In genomic region chr12:58919271-58920101, GRCh38 we compare ENCODE assay signal across 9 cellular contexts. TPM values are rescaled to one million over a fixed set of nuclear protein-coding genes. Genes with fewer than 3 reads are reported as not detected.
DNase-seq lines count a peak whose midpoint lies in the region; ATAC-seq, FAIRE-seq and TF ChIP-seq lines count a peak whose summit lies in the region.
"Had no signal": no experiment of that assay in that cellular context is flagged by ENCODE, and none has a peak within 500 bp of the region (broad histone marks: within the 10 kb centered on the region; RNA-seq: fewer than 3 reads in every experiment).

No MANE protein-coding gene starts in this region.

- TF ChIP-seq EP300 in A549 (IDR thresholded peaks at IDR 0.05): no peak

- ATAC-seq in A549: peak; percentile 65 to 78
- ATAC-seq in GM18907 (IDR thresholded peaks at IDR 0.05; ENCODE audit: unreplicated experiment): peak; percentile 41

- H3K4me2 ChIP-seq in A549: peak overlapping the region; percentile 75
- peak overlapping the region; percentile 100 for H3K4me2 ChIP-seq in keratinocyte (ENCODE audit: control insufficient read depth, extremely low read depth, insufficient read depth, low read depth, low read length)

- in situ Hi-C loops in brain microvascular endothelial cell (cut with HindIII; ENCODE audit: low pct_ligation_motif_present, low sequenced_read_pairs): no loop called here

- H3K36me3 ChIP-seq in brain microvascular endothelial cell (replicated peaks) (no peaks in the 10 kb centered on the region), keratinocyte (ENCODE audit: control insufficient read depth in 2 of 2, extremely low read depth in 1 of 2, insufficient read depth in 2 of 2, low read length in 2 of 2) (no peaks in the 10 kb centered on the region), stomach smooth muscle (ENCODE audit: control insufficient read depth in 2 of 2, insufficient read depth in 2 of 2, low read length in 2 of 2) (no peaks in the 10 kb centered on the region)

- H4K20me1 ChIP-seq in keratinocyte (ENCODE audit: control insufficient read depth, extremely low read depth, insufficient read depth, low read length): no peaks in the 10 kb centered on the region

- WGBS in A549 (ENCODE audit: missing lambda C conversion rate): 3% methylated on average over 37 of the region's 49 CpGs

- no peaks in the 10 kb centered on the region for H3K9me1 ChIP-seq in keratinocyte (ENCODE audit: control insufficient read depth, extremely low read depth, insufficient read depth, low read length)

- peaks cover 52% of the 10 kb centered on the region for H3K4me1 ChIP-seq in A549
- H3K4me1 ChIP-seq in keratinocyte (ENCODE audit: control insufficient read depth, extremely low read depth, insufficient read depth, low read length): peaks cover 28% of the 10 kb centered on the region
- peaks cover 6% of the 10 kb centered on the region for H3K4me1 ChIP-seq in stomach smooth muscle (ENCODE audit: control insufficient read depth, insufficient read depth, low read length)

- TF ChIP-seq CTCF in A549 (IDR thresholded peaks at IDR 0.05) (no peak), brain microvascular endothelial cell (IDR thresholded peaks at IDR 0.05; ENCODE audit: low read depth, low read length, missing control alignments) (no peak), keratinocyte (optimal IDR thresholded peaks at IDR 0.05 in 1 of 3, IDR thresholded peaks at IDR 0.05 in 1 of 3, conservative IDR thresholded peaks at IDR 0.05 in 1 of 3; ENCODE audit: extremely low read depth in 1 of 3, insufficient read depth in 2 of 3, low read length in 3 of 3) (no peak)

- TF ChIP-seq RAD21 in A549 (conservative IDR thresholded peaks at IDR 0.05 in 1 of 2, IDR thresholded peaks at IDR 0.05 in 1 of 2): no peak

- H3K4me3 ChIP-seq in A549: peak overlapping the region; percentile 68
- H3K4me3 ChIP-seq in brain microvascular endothelial cell (ENCODE audit: low read depth, low read length): peak overlapping the region; percentile 91
- peak overlapping the region; percentile 64 to 91 (median 75) for H3K4me3 ChIP-seq in keratinocyte (ENCODE audit: control insufficient read depth in 2 of 3, extremely low read depth in 1 of 3, insufficient read depth in 2 of 3, low read depth in 1 of 3, low read length in 3 of 3)
- peak overlapping the region; percentile 76 to 95 for H3K4me3 ChIP-seq in stomach smooth muscle (ENCODE audit: low read length in 2 of 2)

- H3K79me2 ChIP-seq in keratinocyte (ENCODE audit: control insufficient read depth, insufficient read depth, low read length): peaks cover 57% of the 10 kb centered on the region

- H3K27me3 ChIP-seq in brain microvascular endothelial cell (replicated peaks) (no peaks in the 10 kb centered on the region), keratinocyte (ENCODE audit: control insufficient read depth, extremely low read depth, insufficient read depth, low read length) (no peaks in the 10 kb centered on the region), stomach smooth muscle (ENCODE audit: control insufficient read depth in 1 of 2, insufficient read depth in 2 of 2, low read length in 2 of 2) (no peaks in the 10 kb centered on the region)

- dilution Hi-C loops in keratinocyte (cut with MboI; ENCODE audit: extremely low pct_ligation_motif_present, low sequenced_read_pairs): no loop called here

- POLR2A ChIA-PET in A549 (lab: Yijun Ruan, JAX): interaction anchor here (0.6 to 1.9 kb wide), 3 partner anchors 10 to 494 kb away, joined by 3 to 4 read pairs (median 3); no protein-coding TSS in a partner anchor

- H3K9ac ChIP-seq in keratinocyte (ENCODE audit: control insufficient read depth, extremely low read depth, insufficient read depth, low read length) (peak overlapping the region; percentile 88), stomach smooth muscle (ENCODE audit: low read length in 2 of 2) (peak overlapping the region; percentile 78 to 91)

- peak; percentile 34 to 41 for DNase-seq in A549 (ENCODE audit: low read depth in 1 of 2, low spot score in 1 of 2)
- DNase-seq in M059J (ENCODE audit: low read depth): peak; percentile 66
- peak; percentile 36 for DNase-seq in brain microvascular endothelial cell
- DNase-seq in keratinocyte (ENCODE audit: low read depth, low spot score): no peak
- no peak for DNase-seq in GOT3 (lab: John Stamatoyannopoulos, UW)
- DNase-seq in epidermal melanocyte (ENCODE audit: insufficient read length, low spot score): no peak

- H3K27ac ChIP-seq in A549: peak overlapping the region; percentile 83 to 89
- H3K27ac ChIP-seq in brain microvascular endothelial cell: peak overlapping the region; percentile 84
- H3K27ac ChIP-seq in keratinocyte (ENCODE audit: control insufficient read depth, insufficient read depth, low read length): peak overlapping the region; percentile 88
- peak overlapping the region; percentile 90 for H3K27ac ChIP-seq in stomach smooth muscle (ENCODE audit: low read length)

- H2AFZ ChIP-seq in keratinocyte (ENCODE audit: control insufficient read depth, low read length): peak overlapping the region; percentile 50

- H3K9me3 ChIP-seq in A549: no peaks in the 10 kb centered on the region
- no peaks in the 10 kb centered on the region for H3K9me3 ChIP-seq in keratinocyte (ENCODE audit: control insufficient read depth, low read depth, low read length)
- no peaks in the 10 kb centered on the region for H3K9me3 ChIP-seq in stomach smooth muscle (ENCODE audit: control insufficient read depth in 2 of 2, low read length in 2 of 2)

- CTCF ChIA-PET in A549 (lab: Yijun Ruan, JAX): interaction anchor here (0.8 to 1.2 kb wide), 6 partner anchors 19 to 570 kb away, joined by 3 to 4 read pairs (median 3); no protein-coding TSS in a partner anchor

- no peak for TF ChIP-seq POLR2A in A549 (IDR thresholded peaks at IDR 0.05; ENCODE audit: low read length)

- FAIRE-seq in A549 (lab: Jason Lieb, UNC) (no peak), keratinocyte (lab: Jason Lieb, UNC) (peak; percentile 39)
- FAIRE-seq: colon had no signal

TF ChIP-seq in A549, 52 proteins besides CTCF, POLR2A, EP300 and RAD21:
- TF ChIP-seq SMC3 (IDR thresholded peaks at IDR 0.05) (no peak), MYC (IDR thresholded peaks at IDR 0.05; ENCODE audit: borderline replicate concordance, low read length) (0 out of 2 replicates have a peak, but pooled peaks have one; percentile 45), ELK1 (IDR thresholded peaks at IDR 0.05; ENCODE audit: low read depth, low read length) (no peak), ESRRA (IDR thresholded peaks at IDR 0.05; ENCODE audit: borderline replicate concordance, low read length) (no peak)

RNA-seq across cellular contexts. Expression of gene LRIG3, which starts 0.8 kb away (rescaled TPM):
- polyA plus RNA-seq in A549 (2011; rRNA removed) (15.4 and 16.4 TPM in 2 replicates), A549 (2017; fragmentation: RNase III; extraction: RNeasy Plus Mini Kit Qiagen cat#74134 plus additional on column Dnase treatment) (3.7 to 4.8 TPM (median 4.0 TPM) in 3 replicates), keratinocyte (22.1 to 30.9 TPM (median 25.5 TPM) in 3 replicates)
- 5.4 and 6.2 TPM in 2 replicates for polyA plus RNA-seq in A549 (2012; cell fraction: cytosol; rRNA removed)
- 12.0 and 14.9 TPM in 2 replicates for polyA plus RNA-seq in A549 (2012; cell fraction: nucleus; rRNA removed)
- 26.6 and 30.6 TPM in 2 replicates for polyA minus RNA-seq in A549 (2011; rRNA and poly(A)+ RNA removed)
- 25.9 and 32.6 TPM in 2 replicates for total RNA-seq in M059J (2014; rRNA removed; shearing (Covaris generic))
- 4.4 TPM for polyA plus RNA-seq in keratinocyte (2011; ENCODE audit: low read depth)
- 6.3 and 11.9 TPM in 2 replicates for polyA plus RNA-seq in keratinocyte (2011; cell fraction: cytosol; rRNA removed)
- polyA plus RNA-seq in keratinocyte (2011; cell fraction: nucleus; rRNA removed): 37.1 and 38.0 TPM in 2 replicates
- 12.2 TPM in 2 replicates for polyA plus RNA-seq in keratinocyte (2012; ENCODE audit: low replicate concordance)
- 26.1 to 67.7 TPM (median 49.0 TPM) in 3 replicates for polyA minus RNA-seq in keratinocyte
- 15.2 TPM for polyA minus RNA-seq in keratinocyte (2011; cell fraction: cytosol; rRNA and poly(A)+ RNA removed)
- 48.5 and 69.0 TPM in 2 replicates for polyA minus RNA-seq in keratinocyte (2011; cell fraction: nucleus; rRNA and poly(A)+ RNA removed)

Comparison
In these comparisons a context has a peak if more than half of its experiments do, and no peak if none do; other contexts are left out.
1. DNase-seq: peak in A549 (2 of 2), M059J (single experiment) and brain microvascular endothelial cell (single experiment); none in keratinocyte (single experiment), GOT3 (single experiment) and epidermal melanocyte (single experiment).
2. Peak in every context shown above with its lines, with median percentiles within 50 percentile points of each other: H3K27ac ChIP-seq and H3K4me3 ChIP-seq.